In the genomic region with DNA sequence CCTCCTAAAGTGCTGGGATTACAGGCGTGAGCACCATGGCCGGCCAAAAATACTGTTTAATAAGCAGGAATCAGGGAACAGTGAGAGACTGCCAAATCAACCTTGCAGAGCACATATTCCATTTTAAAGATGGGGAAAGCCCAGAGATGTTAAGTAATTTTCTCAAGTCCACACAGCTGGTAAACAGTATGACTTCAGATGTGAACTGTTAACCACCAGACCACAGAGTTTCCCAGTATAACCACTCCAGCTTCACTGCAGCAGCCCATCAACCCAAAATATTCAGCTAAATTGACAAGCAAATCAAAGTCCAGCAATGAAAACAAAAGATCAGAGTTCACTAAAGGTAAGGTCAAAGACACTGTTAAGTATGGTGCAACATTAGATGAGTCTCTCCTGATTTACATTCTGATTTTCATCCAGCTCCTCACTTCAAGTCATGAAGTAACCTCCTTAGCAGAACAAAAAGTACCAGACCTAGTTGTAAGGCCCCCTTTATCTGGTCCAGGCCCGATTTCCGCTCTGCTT, we compare ENCODE assay signal across 21 cellular contexts.
DNase-seq lines count a peak whose midpoint lies in the region; ATAC-seq and TF ChIP-seq lines count a peak whose summit lies in the region.
"Had no signal": no experiment of that assay in that cellular context is flagged by ENCODE, and none has a peak within 500 bp of the region (broad histone marks: within the 10 kb centered on the region; RNA-seq: fewer than 3 reads in every experiment).

No MANE protein-coding gene starts in this region.

- H3K27ac ChIP-seq in breast epithelium: no peak overlapping the region
- H3K27ac ChIP-seq: C4-2B, GM23248, SJSA1 had no signal

- TF ChIP-seq POLR2A in breast epithelium (IDR thresholded peaks at IDR 0.05): no peak

- H3K9me3 Mint-ChIP-seq in activated T-cell treated with anti-CD3 and anti-CD28 coated beads, Interleukin-2, amount 50 U/mL, for 72 hours: no peaks in the 10 kb centered on the region
- H3K9me3 Mint-ChIP-seq in progenitor cell of endocrine pancreas (ENCODE audit: low read depth): no peaks in the 10 kb centered on the region
- H3K9me3 Mint-ChIP-seq: CD8-positive, alpha-beta T cell; H9 had no signal

- peaks cover 0 to 7% of the 10 kb centered on the region in 2 donors for H3K36me3 Mint-ChIP-seq in activated T-cell treated with anti-CD3 and anti-CD28 coated beads, Interleukin-2, amount 50 U/mL, for 72 hours (ENCODE audit: insufficient read depth in 2 of 2)
- H3K36me3 Mint-ChIP-seq in progenitor cell of endocrine pancreas (ENCODE audit: insufficient read depth): peaks cover 20% of the 10 kb centered on the region

- intact Hi-C loops in breast epithelium (cut with DNase I; ENCODE audit: low total_unique reads): no loop called here

- no peaks in the 10 kb centered on the region for H3K27me3 Mint-ChIP-seq in activated T-cell treated with anti-CD3 and anti-CD28 coated beads, Interleukin-2, amount 50 U/mL, for 72 hours (ENCODE audit: low read depth)
- H3K27me3 Mint-ChIP-seq in progenitor cell of endocrine pancreas: no peaks in the 10 kb centered on the region

- H3K4me3 Mint-ChIP-seq in activated T-cell treated with anti-CD3 and anti-CD28 coated beads, Interleukin-2, amount 50 U/mL, for 72 hours: no peak overlapping the region
- H3K4me3 Mint-ChIP-seq in progenitor cell of endocrine pancreas (ENCODE audit: low read depth): no peak overlapping the region
- H3K4me3 Mint-ChIP-seq: CD8-positive, alpha-beta T cell; H9 had no signal

- H3K27me3 ChIP-seq in BE2C (no peaks in the 10 kb centered on the region), breast epithelium (no peaks in the 10 kb centered on the region)
- H3K27me3 ChIP-seq: SJSA1 had no signal

- peaks cover 32% of the 10 kb centered on the region for H3K36me3 ChIP-seq in BE2C
- H3K36me3 ChIP-seq in breast epithelium: peaks cover 21% of the 10 kb centered on the region

- H3K9me3 ChIP-seq in BE2C: no peaks in the 10 kb centered on the region
- no peaks in the 10 kb centered on the region for H3K9me3 ChIP-seq in breast epithelium
- H3K9me3 ChIP-seq: Caco-2, SJSA1 had no signal

- H3K4me3 ChIP-seq in BE2C (ENCODE audit: low read depth, low read length) (no peak overlapping the region), breast epithelium (no peak overlapping the region)
- H3K4me3 ChIP-seq: GM23248, SJSA1 had no signal

- H3K4me1 ChIP-seq in BE2C (no peaks in the 10 kb centered on the region), breast epithelium (no peaks in the 10 kb centered on the region)
- H3K4me1 ChIP-seq: Caco-2, SJSA1 had no signal

- H3K27ac Mint-ChIP-seq in activated T-cell treated with anti-CD3 and anti-CD28 coated beads, Interleukin-2, amount 50 U/mL, for 72 hours: peak overlapping the region; percentile 21
- no peak overlapping the region for H3K27ac Mint-ChIP-seq in progenitor cell of endocrine pancreas

- no peak for DNase-seq in activated T-cell treated with anti-CD3 and anti-CD28 coated beads, Interleukin-2, amount 50 U/mL, for 72 hours
- no peak for DNase-seq in activated T-cell treated with anti-CD3 and anti-CD28 coated beads for 4 hours
- peak; percentile 16 for DNase-seq in amniotic epithelial cell (ENCODE audit: low read depth)
- no peak for DNase-seq in left lobe of liver (ENCODE audit: low spot score)
- no peak for DNase-seq in BE2C
- DNase-seq in breast epithelium (ENCODE audit: low spot score in 2 of 2): no peak
- no peak for DNase-seq in progenitor cell of endocrine pancreas (ENCODE audit: low spot score, unreplicated experiment)
- DNase-seq: Caco-2; CD8-positive, alpha-beta T cell; GM23248; H9; NCI-H1048; NCI-H1417; NCI-H1694; NCI-H2029 treated with DMSO at 0.1 percent for 48 hours; NCI-H2227 treated with DMSO at 0.1 percent for 48 hours; NCI-H526 treated with DMSO at 0.1 percent for 48 hours; Right ventricle myocardium superior; RPMI8226 had no signal

- TF ChIP-seq CTCF in BE2C (IDR thresholded peaks at IDR 0.05; ENCODE audit: low read depth, low read length) (no peak), breast epithelium (IDR thresholded peaks at IDR 0.05) (no peak), progenitor cell of endocrine pancreas (IDR thresholded peaks at IDR 0.05; ENCODE audit: unreplicated experiment) (no peak)

- no peak for ATAC-seq in activated T-cell treated with anti-CD3 and anti-CD28 coated beads, Interleukin-2, amount 50 U/mL, for 72 hours (replicated peaks in 1 of 2)
- peak; percentile 90 for ATAC-seq in left lobe of liver
- ATAC-seq: CD8-positive, alpha-beta T cell had no signal

- peaks cover 10% of the 10 kb centered on the region for H3K4me1 Mint-ChIP-seq in activated T-cell treated with anti-CD3 and anti-CD28 coated beads, Interleukin-2, amount 50 U/mL, for 72 hours (ENCODE audit: low read depth)
- H3K4me1 Mint-ChIP-seq in progenitor cell of endocrine pancreas (ENCODE audit: low read depth): no peaks in the 10 kb centered on the region
